ENCODE assay signal across 22 cellular contexts in genomic region chr2:181310967-181311366, GRCh38.
DNase-seq lines count a peak whose midpoint lies in the region; ATAC-seq and TF ChIP-seq lines count a peak whose summit lies in the region.
"Had no signal": no experiment of that assay in that cellular context is flagged by ENCODE, and none has a peak within 500 bp of the region (broad histone marks: within the 10 kb centered on the region; RNA-seq: fewer than 3 reads in every experiment).

No MANE protein-coding gene starts in this region.

- no peaks in the 10 kb centered on the region for H3K79me1 ChIP-seq in mesenchymal stem cell (replicated peaks; ENCODE audit: low read length, poor library complexity, severe bottlenecking)

- H3F3A ChIP-seq in DOHH2 (ENCODE audit: control insufficient read depth, insufficient read depth) = peaks cover 30% of the 10 kb centered on the region

- no peak overlapping the region for H2BK120ac ChIP-seq in mesenchymal stem cell (ENCODE audit: low read depth, low read length)

- no peak overlapping the region for H3K23ac ChIP-seq in mesenchymal stem cell (ENCODE audit: low read length in 2 of 2)

- H2AFZ ChIP-seq in OCI-LY7 (ENCODE audit: low read length) (peak overlapping the region; percentile 58; the same call in 1 of the 2 replicates), mesenchymal stem cell (ENCODE audit: low read depth, low read length) (no peak overlapping the region)

- H3K4ac ChIP-seq in mesenchymal stem cell (ENCODE audit: low read depth in 1 of 2, low read length in 2 of 2) = no peak overlapping the region

- H4K91ac ChIP-seq in mesenchymal stem cell (ENCODE audit: low read length) = no peak overlapping the region

- H3K9ac ChIP-seq in mesenchymal stem cell (ENCODE audit: low read length) = no peak overlapping the region

- no peaks in the 10 kb centered on the region for H3K36me3 Mint-ChIP-seq in immature natural killer cell

- H3K27ac ChIP-seq in DOHH2 (ENCODE audit: low read depth, low read length) = no peak overlapping the region
- H3K27ac ChIP-seq in OCI-LY7 (ENCODE audit: low read depth, low read length, poor library complexity, severe bottlenecking) = peak overlapping the region; percentile 77
- no peak overlapping the region for H3K27ac ChIP-seq in mesenchymal stem cell (ENCODE audit: low read length, poor library complexity, severe bottlenecking)
- H3K27ac ChIP-seq: C4-2B, pancreas, sigmoid colon, SJSA1 had no signal

- peaks cover 86% of the 10 kb centered on the region for H3K4me1 ChIP-seq in DOHH2 (ENCODE audit: control insufficient read depth, low read length)
- peaks cover 84% of the 10 kb centered on the region for H3K4me1 ChIP-seq in OCI-LY7 (ENCODE audit: insufficient read depth, low read length, poor library complexity, severe bottlenecking)
- H3K4me1 ChIP-seq in mesenchymal stem cell (ENCODE audit: control insufficient read depth, insufficient read depth, low read depth, low read length) = no peaks in the 10 kb centered on the region
- H3K4me1 ChIP-seq: colonic mucosa, pancreas, upper lobe of right lung had no signal

- H3K27ac Mint-ChIP-seq in immature natural killer cell = peak overlapping the region in 5 of 6 donors; percentile 9 to 54 (median 30)

- BruUV-seq in OCI-LY7 (replicated peaks; lab: Mats Ljungman, UMichigan) = no TSS peak

- H3K79me2 ChIP-seq in DOHH2 (ENCODE audit: control insufficient read depth, low read length) (no peaks in the 10 kb centered on the region), OCI-LY7 (ENCODE audit: insufficient read depth, low read depth, low read length) (no peaks in the 10 kb centered on the region)

- H3K4me3 ChIP-seq in DOHH2 (ENCODE audit: low read length) (no peak overlapping the region), OCI-LY7 (ENCODE audit: low read depth, low read length, poor library complexity, severe bottlenecking) (no peak overlapping the region), mesenchymal stem cell (ENCODE audit: insufficient read depth in 1 of 2, low read depth in 1 of 2, low read length in 2 of 2) (no peak overlapping the region)
- H3K4me3 ChIP-seq: colonic mucosa, heart left ventricle, lung, MG63, pancreas, Peyer's patch, sigmoid colon, SJSA1, upper lobe of right lung had no signal

- DNase-seq in activated CD4-positive, alpha-beta T cell treated with anti-CD3 and anti-CD28 coated beads for 48 hours = peak; percentile 8
- no peak for DNase-seq in activated CD4-positive, alpha-beta T cell treated with anti-CD3 and anti-CD28 coated beads for 1 hour
- peak; percentile 34 for DNase-seq in OCI-LY7 (ENCODE audit: low spot score)
- DNase-seq in immature natural killer cell = no peak
- no peak for DNase-seq in NCI-H146 (lab: John Stamatoyannopoulos, UW)
- DNase-seq in mesenchymal stem cell = no peak
- DNase-seq: colonic mucosa; GF-D8; heart left ventricle; MG63; NCI-H187; NCI-H2227 treated with DMSO at 0.1 percent for 48 hours; pancreas; Peyer's patch; sigmoid colon; stimulated activated naive CD4-positive, alpha-beta T cell treated with Interleukin-2 at 50 U/mL for 16 hours; upper lobe of right lung had no signal

- H3K4me1 Mint-ChIP-seq in immature natural killer cell = peaks cover 67 to 70% of the 10 kb centered on the region in 2 donors

- H2BK15ac ChIP-seq in mesenchymal stem cell (ENCODE audit: low read depth, poor library complexity, severe bottlenecking) = no peak overlapping the region

- H3K27me3 ChIP-seq in DOHH2 (ENCODE audit: control insufficient read depth, low read length) (no peaks in the 10 kb centered on the region), mesenchymal stem cell (ENCODE audit: control insufficient read depth in 1 of 2, insufficient read depth in 1 of 2, low read length in 2 of 2) (no peaks in the 10 kb centered on the region)
- H3K27me3 ChIP-seq: colonic mucosa, heart left ventricle, MG63, pancreas, Peyer's patch, sigmoid colon, SJSA1, upper lobe of right lung had no signal

- H3K9me3 Mint-ChIP-seq in immature natural killer cell = no peaks in the 10 kb centered on the region

- H4K20me1 ChIP-seq in DOHH2 (ENCODE audit: control insufficient read depth, insufficient read depth, low read depth, low read length) = no peaks in the 10 kb centered on the region
- H4K20me1 ChIP-seq in OCI-LY7 (ENCODE audit: insufficient read depth, low read length) = no peaks in the 10 kb centered on the region

- no peak overlapping the region for H2AK5ac ChIP-seq in mesenchymal stem cell (ENCODE audit: low read length, severe bottlenecking)

- H3K4me2 ChIP-seq in DOHH2 (ENCODE audit: low read length) = peak overlapping the region; percentile 65
- H3K4me2 ChIP-seq in OCI-LY7 (ENCODE audit: low read length) = peak overlapping the region; percentile 38; the same call in 1 of the 2 replicates
- no peak overlapping the region for H3K4me2 ChIP-seq in mesenchymal stem cell (ENCODE audit: low read length, poor library complexity, severe bottlenecking)

- POLR2A ChIA-PET in OCI-LY7 (lab: Charles Lee) = interaction anchor here (0.6 to 12.6 kb wide), 16 partner anchors 13 to 1898 kb away, joined by 3 to 261 read pairs (median 4); partner anchors contain the start of gene ITGA4

- H3K9me3 ChIP-seq in DOHH2 (ENCODE audit: control insufficient read depth, insufficient read depth, low read length) (no peaks in the 10 kb centered on the region), OCI-LY7 (ENCODE audit: low read length) (no peaks in the 10 kb centered on the region), mesenchymal stem cell (ENCODE audit: control insufficient read depth, low read length) (no peaks in the 10 kb centered on the region)
- H3K9me3 ChIP-seq: colonic mucosa, heart left ventricle, MG63, pancreas, Peyer's patch, sigmoid colon, SJSA1, upper lobe of right lung had no signal

- H3K14ac ChIP-seq in mesenchymal stem cell (ENCODE audit: low read length in 2 of 2) = no peak overlapping the region

- ATAC-seq in HG02973 (IDR thresholded peaks at IDR 0.05; ENCODE audit: unreplicated experiment) = no peak
- ATAC-seq: heart left ventricle, pancreas had no signal

- H3K9me2 ChIP-seq in DOHH2 (replicated peaks; ENCODE audit: control insufficient read depth, low read length) = no peaks in the 10 kb centered on the region
- no peaks in the 10 kb centered on the region for H3K9me2 ChIP-seq in OCI-LY7 (ENCODE audit: insufficient read depth, low read length)

- peaks cover 2 to 4% (median 3%) of the 10 kb centered on the region in 3 donors for H3K27me3 Mint-ChIP-seq in immature natural killer cell (ENCODE audit: low read depth in 3 of 3)

- H3K36me3 ChIP-seq in DOHH2 (ENCODE audit: control insufficient read depth, low read length) (peaks cover 3% of the 10 kb centered on the region; the same call in 1 of the 2 replicates), OCI-LY7 (ENCODE audit: insufficient read depth, low read length) (no peaks in the 10 kb centered on the region), mesenchymal stem cell (ENCODE audit: control insufficient read depth in 1 of 2, insufficient read depth in 2 of 2, low read depth in 1 of 2, low read length in 2 of 2) (no peaks in the 10 kb centered on the region)
- H3K36me3 ChIP-seq: colonic mucosa, heart left ventricle, MG63, pancreas, Peyer's patch, sigmoid colon, SJSA1, upper lobe of right lung had no signal

- H3K4me3 Mint-ChIP-seq in immature natural killer cell = no peak overlapping the region

- no peak overlapping the region for H2BK12ac ChIP-seq in mesenchymal stem cell (ENCODE audit: low read length in 2 of 2)

- H3K18ac ChIP-seq in mesenchymal stem cell (ENCODE audit: low read depth in 1 of 2, low read length in 2 of 2) = no peak overlapping the region

- intact Hi-C loops in OCI-LY7 (cut with micrococcal nuclease; ENCODE audit: unreplicated experiment) = no loop called here

- TF ChIP-seq CTCF in DOHH2 (IDR thresholded peaks at IDR 0.05; ENCODE audit: low read depth, low read length, poor library complexity, severe bottlenecking) = no peak
- no peak for TF ChIP-seq CTCF in OCI-LY7 (conservative IDR thresholded peaks at IDR 0.05; ENCODE audit: low read length)

- CTCF ChIA-PET in OCI-LY7 (lab: Charles Lee; ENCODE audit: unreplicated experiment) = interaction anchor here (0.7 kb wide), 1 partner anchor 41 kb away, joined by 3 read pairs; no protein-coding TSS in a partner anchor

- WGBS in mesenchymal stem cell = 100% methylated on average over 1 of the region's 1 CpG

- H2BK5ac ChIP-seq in mesenchymal stem cell (ENCODE audit: low read depth, low read length, poor library complexity, severe bottlenecking) = no peak overlapping the region

- H4K8ac ChIP-seq in mesenchymal stem cell (ENCODE audit: low read length) = no peak overlapping the region

Comparison
In these comparisons a context has a peak if more than half of its experiments do, and no peak if none do; other contexts are left out.
1. DNase-seq: peak in activated CD4-positive, alpha-beta T cell treated with anti-CD3 and anti-CD28 coated beads for 48 hours (single experiment) and OCI-LY7 (single experiment); none in activated CD4-positive, alpha-beta T cell treated with anti-CD3 and anti-CD28 coated beads for 1 hour (single experiment), immature natural killer cell (0 of 3), NCI-H146 (single experiment) and mesenchymal stem cell (single experiment).